Comparison of ENCODE assay signal across 8 cellular contexts in the genomic region with DNA sequence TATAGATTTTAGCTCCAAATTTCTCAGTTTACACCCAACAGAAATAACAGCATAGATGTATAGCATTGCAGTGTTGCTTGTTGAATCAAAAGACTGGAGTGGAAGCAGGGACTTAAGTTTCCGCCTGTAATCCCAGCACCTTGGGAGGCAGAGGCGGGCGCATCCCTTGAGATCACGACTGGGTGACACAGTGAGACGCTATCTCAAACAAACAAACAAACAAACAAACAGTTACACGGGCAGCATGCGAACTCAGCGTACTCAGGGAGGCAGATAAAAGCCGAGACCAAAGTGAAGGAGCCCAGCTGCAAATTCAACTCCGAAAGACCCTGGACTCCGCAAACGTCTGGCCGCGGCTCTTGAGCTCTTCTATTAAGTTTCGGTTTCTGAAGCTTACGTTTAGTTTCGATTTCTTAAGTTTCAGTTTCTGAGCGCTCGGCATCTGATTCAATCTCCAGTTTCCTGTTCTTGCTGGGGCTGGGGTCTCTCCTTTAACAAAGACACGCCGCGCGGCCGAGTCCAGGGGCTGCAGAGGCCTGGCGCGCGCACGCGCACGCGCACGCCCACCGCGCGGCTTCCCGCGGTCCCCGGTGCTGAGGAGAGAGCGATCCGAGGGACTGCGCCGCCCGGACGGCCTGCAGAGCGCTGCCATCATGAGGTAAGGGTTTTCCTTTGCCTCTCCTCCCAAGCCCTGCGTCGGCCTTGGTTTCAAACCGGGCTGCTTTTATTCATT.
DNase-seq lines count a peak whose midpoint lies in the region; ATAC-seq lines count a peak whose summit lies in the region.

A gene with protein sequence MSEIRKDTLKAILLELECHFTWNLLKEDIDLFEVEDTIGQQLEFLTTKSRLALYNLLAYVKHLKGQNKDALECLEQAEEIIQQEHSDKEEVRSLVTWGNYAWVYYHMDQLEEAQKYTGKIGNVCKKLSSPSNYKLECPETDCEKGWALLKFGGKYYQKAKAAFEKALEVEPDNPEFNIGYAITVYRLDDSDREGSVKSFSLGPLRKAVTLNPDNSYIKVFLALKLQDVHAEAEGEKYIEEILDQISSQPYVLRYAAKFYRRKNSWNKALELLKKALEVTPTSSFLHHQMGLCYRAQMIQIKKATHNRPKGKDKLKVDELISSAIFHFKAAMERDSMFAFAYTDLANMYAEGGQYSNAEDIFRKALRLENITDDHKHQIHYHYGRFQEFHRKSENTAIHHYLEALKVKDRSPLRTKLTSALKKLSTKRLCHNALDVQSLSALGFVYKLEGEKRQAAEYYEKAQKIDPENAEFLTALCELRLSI (plus strand): TSS at position 423 of the 733 bp plus-strand sequence. CDS start 231 bp downstream, at position 654.

- DNase-seq in NCI-H2081 (lab: John Stamatoyannopoulos, UW) (peak; percentile 42 to 68), NCI-H2081 treated with DMSO at 0.1 percent for 48 hours (lab: John Stamatoyannopoulos, UW) (no peak), NCI-H2171 (lab: John Stamatoyannopoulos, UW) (peak; percentile 33), cerebellar cortex (ENCODE audit: low spot score) (peak; percentile 70), islet precursor cell (peak; percentile 81)
- peak; percentile 28 for DNase-seq in activated CD4-positive, CD25-positive, alpha-beta regulatory T cell treated with anti-CD3 and anti-CD28 coated beads, Interleukin-2, amount 50 U/mL, for 16 hours (ENCODE audit: low read depth, low spot score)
- DNase-seq in stimulated activated CD4-positive, alpha-beta T cell treated with anti-CD3 and anti-CD28 coated beads, Interleukin-12 subunit alpha, Interleukin-12 subunit beta, amount 100 ng/mL, for 24 hours (ENCODE audit: low read depth in 2 of 2), result peak; percentile 28 to 31

- peak; percentile 83 for ATAC-seq in HG02938 (IDR thresholded peaks at IDR 0.05; ENCODE audit: unreplicated experiment)
